27 cellular contexts compared by ENCODE assay signal in the genomic region with DNA sequence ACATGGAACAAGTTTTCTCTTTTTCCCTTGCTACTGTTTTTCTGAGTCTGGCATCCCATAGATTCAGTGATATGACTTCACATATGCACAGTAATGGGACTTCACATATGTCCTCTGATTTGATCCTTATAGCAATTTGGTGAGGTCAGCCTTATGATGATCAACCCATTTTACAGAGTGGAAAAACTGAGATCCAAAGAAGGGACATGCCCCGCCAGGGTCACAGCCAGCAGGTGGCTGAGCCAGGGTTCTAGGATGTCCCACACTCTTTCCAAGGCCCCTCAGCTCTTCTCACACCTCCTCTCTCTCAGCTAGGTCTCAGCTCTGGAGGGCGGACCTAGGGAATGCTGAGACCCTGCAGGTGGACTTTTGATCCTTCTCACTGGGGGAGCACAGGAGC.
"Had no signal": no experiment of that assay in that cellular context is flagged by ENCODE, and none has a peak within 500 bp of the region (broad histone marks: within the 10 kb centered on the region; RNA-seq: fewer than 3 reads in every experiment).

No MANE protein-coding gene starts in this region.

- H3K36me3 Mint-ChIP-seq: naive B cell; naive thymus-derived CD4-positive, alpha-beta T cell; naive thymus-derived CD8-positive, alpha-beta T cell; natural killer cell; natural killer cell treated with Interleukin-12 subunit alpha and Interleukin-12 subunit beta and Interleukin-15 and Interleukin-18, amount 100 ng/mL, for 72 hours; neural progenitor cell had no signal

- H3K4me3 Mint-ChIP-seq: naive thymus-derived CD4-positive, alpha-beta T cell; naive thymus-derived CD8-positive, alpha-beta T cell; natural killer cell; natural killer cell treated with Interleukin-12 subunit alpha and Interleukin-12 subunit beta and Interleukin-15 and Interleukin-18, amount 100 ng/mL, for 72 hours; nephron progenitor cell; neural crest cell; neural progenitor cell had no signal

- H3K27me3 ChIP-seq: neural progenitor cell, ovary, pancreas, right atrium auricular region had no signal

- ATAC-seq: naive thymus-derived CD4-positive, alpha-beta T cell; naive thymus-derived CD8-positive, alpha-beta T cell; natural killer cell had no signal

- H3K27ac ChIP-seq: neural progenitor cell, neutrophil, pancreas, parathyroid adenoma, prostate gland, psoas muscle, right atrium auricular region, skin epidermis had no signal

- H3K9me3 ChIP-seq: neutrophil, ovary, pancreas, prostate gland, psoas muscle, right atrium auricular region, sigmoid colon, spleen had no signal

- H3K4me2 ChIP-seq: neural progenitor cell, smooth muscle cell had no signal

- H3K9me3 Mint-ChIP-seq: naive B cell; naive thymus-derived CD4-positive, alpha-beta T cell; naive thymus-derived CD8-positive, alpha-beta T cell; natural killer cell; natural killer cell treated with Interleukin-12 subunit alpha and Interleukin-12 subunit beta and Interleukin-15 and Interleukin-18, amount 100 ng/mL, for 72 hours; nephron progenitor cell; neural crest cell; neural progenitor cell had no signal

- H3K4me3 ChIP-seq: neural progenitor cell, ovary, pancreas, prostate gland, psoas muscle, right atrium auricular region, sigmoid colon, skin epidermis, smooth muscle cell, spleen had no signal

- H3K36me3 ChIP-seq: neural progenitor cell, neutrophil, ovary, pancreas, prostate gland, right atrium auricular region, sigmoid colon, spleen had no signal

- H3K27ac Mint-ChIP-seq: naive B cell; naive thymus-derived CD4-positive, alpha-beta T cell; natural killer cell; natural killer cell treated with Interleukin-12 subunit alpha and Interleukin-12 subunit beta and Interleukin-15 and Interleukin-18, amount 100 ng/mL, for 72 hours; nephron progenitor cell; progenitor cell of endocrine pancreas had no signal

- FAIRE-seq: pancreas, small intestine had no signal

- H3K4me1 ChIP-seq: pancreas, parathyroid adenoma, prostate gland, psoas muscle had no signal

- H3K4me1 Mint-ChIP-seq: natural killer cell had no signal

- H3K9ac ChIP-seq: neural progenitor cell, parathyroid adenoma had no signal

- DNase-seq: naive B cell; naive thymus-derived CD4-positive, alpha-beta T cell; naive thymus-derived CD8-positive, alpha-beta T cell; natural killer cell; nephron progenitor cell; nucleus accumbens; occipital lobe; pancreas; retina; sigmoid colon; small intestine; spleen; stimulated activated CD4-positive, alpha-beta T cell treated with anti-CD3 and anti-CD28 coated beads, Interleukin-12 subunit alpha, Interleukin-12 subunit beta, amount 100 ng/mL, for 4 hours; stimulated activated CD4-positive, alpha-beta T cell treated with anti-CD3 and anti-CD28 coated beads, Interleukin-15, amount 100 ng/mL, for 24 hours; stimulated activated CD4-positive, alpha-beta T cell treated with anti-CD3 and anti-CD28 coated beads, Interleukin-1b, Interleukin-23, amount 100 ng/mL, for 48 hours had no signal

- H2AFZ ChIP-seq: neural progenitor cell, parathyroid adenoma had no signal

- H3K79me2 ChIP-seq: parathyroid adenoma had no signal
